Comparison of ENCODE assay signal across 1 cellular context in genomic region chr9:1009101-1009707, GRCh38.
A peak's percentile ranks its signal among the peaks of the same experiment; 100 is the strongest.
TF ChIP-seq lines count a peak whose summit lies in the region.

No MANE protein-coding gene starts in this region.

TF ChIP-seq in GM12878, 131 proteins besides CTCF, POLR2A, EP300 and RAD21 (continued from another document and continues in another):
- TF ChIP-seq IRF5 (IDR thresholded peaks at IDR 0.05; ENCODE audit: borderline replicate concordance) (no peak), FOXM1 (IDR thresholded peaks at IDR 0.05; ENCODE audit: low read depth, low read length) (no peak), RELB (IDR thresholded peaks at IDR 0.05; ENCODE audit: low read depth) (0 out of 2 replicates have a peak, but pooled peaks have one; percentile 9), MTA2 (IDR thresholded peaks at IDR 0.05; ENCODE audit: low read depth) (no peak), SUPT20H (IDR thresholded peaks at IDR 0.05; ENCODE audit: borderline replicate concordance, control insufficient read depth, low read depth, low read length) (no peak), NRF1 (conservative IDR thresholded peaks at IDR 0.05; ENCODE audit: low read depth, low read length) (no peak), MXI1 (IDR thresholded peaks at IDR 0.05; ENCODE audit: low read depth, low read length) (0 out of 2 replicates have a peak, but pooled peaks have one; percentile 21), LARP7 (IDR thresholded peaks at IDR 0.05) (0 out of 2 replicates have a peak, but pooled peaks have one; percentile 42), CBX5 (IDR thresholded peaks at IDR 0.05; ENCODE audit: low read depth) (no peak), ZNF622 (IDR thresholded peaks at IDR 0.05) (no peak), KAT2A (conservative IDR thresholded peaks at IDR 0.05; ENCODE audit: control insufficient read depth, low read depth, low read length) (no peak), E2F4 (IDR thresholded peaks at IDR 0.05; ENCODE audit: low read depth, low read length) (no peak), IRF4 (IDR thresholded peaks at IDR 0.05; ENCODE audit: low read depth, low read length) (0 out of 2 replicates have a peak, but pooled peaks have one; percentile 20), MEF2B (IDR thresholded peaks at IDR 0.05; ENCODE audit: partially characterized antibody, poor library complexity, severe bottlenecking) (no peak), HDGF (IDR thresholded peaks at IDR 0.05) (peak; percentile 18; the same call in 1 of the 2 replicates), JUND (IDR thresholded peaks at IDR 0.05; ENCODE audit: low read depth, low read length) (no peak), FOS (IDR thresholded peaks at IDR 0.05; ENCODE audit: borderline replicate concordance, extremely low read depth, insufficient read length) (no peak), WRNIP1 (IDR thresholded peaks at IDR 0.05; ENCODE audit: borderline replicate concordance, low read depth, low read length) (no peak), DPF2 (IDR thresholded peaks at IDR 0.05) (0 out of 2 replicates have a peak, but pooled peaks have one; percentile 19), CUX1 (IDR thresholded peaks at IDR 0.05; ENCODE audit: insufficient replicate concordance, low read depth, low read length) (no peak), YBX1 (IDR thresholded peaks at IDR 0.05) (no peak), ZNF274 (IDR thresholded peaks at IDR 0.05; ENCODE audit: insufficient read depth, insufficient read length) (no peak), IKZF1 (conservative IDR thresholded peaks at IDR 0.05) (peak; percentile 30; the same call in 1 of the 2 replicates), SIX5 (IDR thresholded peaks at IDR 0.05; ENCODE audit: low read depth, low read length, severe bottlenecking) (no peak), POU2F2 (IDR thresholded peaks at IDR 0.05; ENCODE audit: borderline replicate concordance, low read depth, low read length) (peak; percentile 57; the same call in 1 of the 3 replicates), ZSCAN29 (IDR thresholded peaks at IDR 0.05) (peak; percentile 59; the same call in 1 of the 2 replicates), RAD51 (IDR thresholded peaks at IDR 0.05) (no peak), FOXK2 (IDR thresholded peaks at IDR 0.05) (no peak), SPI1 (IDR thresholded peaks at IDR 0.05; ENCODE audit: borderline replicate concordance, insufficient read depth, low read depth, low read length) (no peak), SMC3 (IDR thresholded peaks at IDR 0.05; ENCODE audit: borderline replicate concordance, low read length) (peak; percentile 92), ZNF207 (IDR thresholded peaks at IDR 0.05; ENCODE audit: borderline replicate concordance) (peak; percentile 64; the same call in 1 of the 2 replicates), GATAD2B (conservative IDR thresholded peaks at IDR 0.05; ENCODE audit: low read depth) (no peak), BHLHE40 (IDR thresholded peaks at IDR 0.05; ENCODE audit: borderline replicate concordance in 1 of 2, low read depth in 2 of 2, low read length in 1 of 2) (peak in 1 of 2 experiments; percentile 22; a peak in 1 of 4 replicates), ZBTB4 (CRISPR knock-in tag; IDR thresholded peaks at IDR 0.05) (no peak), SREBF1 (IDR thresholded peaks at IDR 0.05; ENCODE audit: low read length) (no peak), BACH1 (IDR thresholded peaks at IDR 0.05; ENCODE audit: borderline replicate concordance) (peak; percentile 26; the same call in 1 of the 2 replicates), USF1 (IDR thresholded peaks at IDR 0.05; ENCODE audit: borderline replicate concordance, extremely low read length, insufficient read depth, low read depth, low read length) (no peak), CHD2 (IDR thresholded peaks at IDR 0.05; ENCODE audit: borderline replicate concordance, low read depth, low read length) (0 out of 2 replicates have a peak, but pooled peaks have one; percentile 9), ELK1 (IDR thresholded peaks at IDR 0.05; ENCODE audit: low read depth, low read length) (no peak), YY1 (IDR thresholded peaks at IDR 0.05; ENCODE audit: low read depth, low read length) (peak; percentile 58; the same call in 1 of the 2 replicates), ZNF24 (IDR thresholded peaks at IDR 0.05) (0 out of 2 replicates have a peak, but pooled peaks have one; percentile 27), SMAD5 (IDR thresholded peaks at IDR 0.05; ENCODE audit: low read depth) (no peak), SREBF2 (IDR thresholded peaks at IDR 0.05; ENCODE audit: low read length) (no peak), POLR2AphosphoS5 (IDR thresholded peaks at IDR 0.05; ENCODE audit: low read length) (no peak), USF2 (IDR thresholded peaks at IDR 0.05; ENCODE audit: borderline replicate concordance, low read depth, low read length) (no peak), NBN (IDR thresholded peaks at IDR 0.05) (0 out of 2 replicates have a peak, but pooled peaks have one; percentile 30), SMAD1 (IDR thresholded peaks at IDR 0.05; ENCODE audit: low read depth, partially characterized antibody) (peak; percentile 71), IRF3 (IDR thresholded peaks at IDR 0.05) (no peak), TCF7 (IDR thresholded peaks at IDR 0.05; ENCODE audit: borderline replicate concordance) (no peak)
